2 cellular contexts compared by ENCODE assay signal in the genomic region with DNA sequence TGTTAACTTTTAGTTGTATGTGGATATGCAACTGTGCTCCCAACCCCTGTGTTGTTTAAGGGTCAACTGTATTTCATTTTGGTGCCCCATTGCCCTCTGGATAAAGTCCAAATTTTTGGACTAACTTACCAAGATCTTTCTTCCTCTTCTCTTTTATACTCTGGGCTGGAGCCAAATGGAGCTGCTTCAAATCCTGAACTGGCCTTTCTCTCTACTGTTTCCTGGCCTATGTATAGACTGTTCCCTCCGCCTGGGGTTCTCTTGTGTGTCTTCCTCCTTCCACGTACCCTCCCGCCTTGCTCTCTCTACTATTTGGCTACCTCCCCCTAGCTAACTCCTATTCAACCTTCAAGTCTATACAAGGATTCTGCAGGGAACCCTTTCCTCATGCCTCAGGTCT.
TF ChIP-seq lines count a peak whose summit lies in the region.

No MANE protein-coding gene starts in this region.

TF ChIP-seq in K562, 482 proteins besides CTCF, POLR2A, EP300 and RAD21:
- TF ChIP-seq HNRNPH1 (optimal IDR thresholded peaks at IDR 0.05; ENCODE audit: low read depth, low read length) (no peak), ZNF311 (CRISPR knock-in tag; IDR thresholded peaks at IDR 0.05) (no peak), NFIC (IDR thresholded peaks at IDR 0.05) (peak; percentile 29; the same call in 1 of the 2 replicates), CC2D1A (IDR thresholded peaks at IDR 0.05) (no peak)

TF ChIP-seq in SK-N-SH, 30 proteins besides CTCF, POLR2A, EP300 and RAD21:
- TF ChIP-seq NRF1 (IDR thresholded peaks at IDR 0.05; ENCODE audit: low read depth, low read length) (no peak), EZH2phosphoT487 (IDR thresholded peaks at IDR 0.05; ENCODE audit: borderline replicate concordance, low read depth) (no peak), FOSL2 (IDR thresholded peaks at IDR 0.05; ENCODE audit: borderline replicate concordance, low read depth) (no peak), REST (IDR thresholded peaks at IDR 0.05; ENCODE audit: low read depth, low read length) (no peak), GABPA (IDR thresholded peaks at IDR 0.05; ENCODE audit: low read depth) (no peak), RXRA (IDR thresholded peaks at IDR 0.05; ENCODE audit: borderline replicate concordance, low read depth) (no peak), YY1 (IDR thresholded peaks at IDR 0.05; ENCODE audit: low read depth) (no peak), MEF2A (IDR thresholded peaks at IDR 0.05; ENCODE audit: borderline replicate concordance, low read depth) (no peak), SIN3A (IDR thresholded peaks at IDR 0.05; ENCODE audit: borderline replicate concordance, low read depth, low read length) (no peak), TAF1 (IDR thresholded peaks at IDR 0.05; ENCODE audit: borderline replicate concordance, low read depth, low read length) (no peak), POLR2AphosphoS5 (IDR thresholded peaks at IDR 0.05; ENCODE audit: low read depth, low read length) (no peak), FOXJ3 (CRISPR knock-in tag; IDR thresholded peaks at IDR 0.05) (no peak)
- TF ChIP-seq, protein P1, sequence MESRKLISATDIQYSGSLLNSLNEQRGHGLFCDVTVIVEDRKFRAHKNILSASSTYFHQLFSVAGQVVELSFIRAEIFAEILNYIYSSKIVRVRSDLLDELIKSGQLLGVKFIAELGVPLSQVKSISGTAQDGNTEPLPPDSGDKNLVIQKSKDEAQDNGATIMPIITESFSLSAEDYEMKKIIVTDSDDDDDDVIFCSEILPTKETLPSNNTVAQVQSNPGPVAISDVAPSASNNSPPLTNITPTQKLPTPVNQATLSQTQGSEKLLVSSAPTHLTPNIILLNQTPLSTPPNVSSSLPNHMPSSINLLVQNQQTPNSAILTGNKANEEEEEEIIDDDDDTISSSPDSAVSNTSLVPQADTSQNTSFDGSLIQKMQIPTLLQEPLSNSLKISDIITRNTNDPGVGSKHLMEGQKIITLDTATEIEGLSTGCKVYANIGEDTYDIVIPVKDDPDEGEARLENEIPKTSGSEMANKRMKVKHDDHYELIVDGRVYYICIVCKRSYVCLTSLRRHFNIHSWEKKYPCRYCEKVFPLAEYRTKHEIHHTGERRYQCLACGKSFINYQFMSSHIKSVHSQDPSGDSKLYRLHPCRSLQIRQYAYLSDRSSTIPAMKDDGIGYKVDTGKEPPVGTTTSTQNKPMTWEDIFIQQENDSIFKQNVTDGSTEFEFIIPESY (IDR thresholded peaks at IDR 0.05; ENCODE audit: borderline replicate concordance, low read depth): no peak
